ENCODE assay signal across 26 cellular contexts in genomic region chr7:158192956-158193355, GRCh38.
"Had no signal": no experiment of that assay in that cellular context is flagged by ENCODE, and none has a peak within 500 bp of the region (broad histone marks: within the 10 kb centered on the region; RNA-seq: fewer than 3 reads in every experiment).

No MANE protein-coding gene starts in this region.

- H3K27ac ChIP-seq: brain microvascular endothelial cell, coronary artery, dorsolateral prefrontal cortex, WERI-Rb-1 had no signal

- H3K36me3 ChIP-seq: brain microvascular endothelial cell, WERI-Rb-1 had no signal

- H3K4me3 ChIP-seq: coronary artery, dorsolateral prefrontal cortex had no signal

- FAIRE-seq: astrocyte, bronchial epithelial cell, frontal cortex had no signal

- H3K27me3 ChIP-seq: brain microvascular endothelial cell, dorsolateral prefrontal cortex had no signal

- DNase-seq: activated B cell treated with CpG ODN at 0.5 μM for 24 hours; activated CD4-positive, alpha-beta memory T cell treated with anti-CD3 and anti-CD28 coated beads for 36 hours; activated CD4-positive, alpha-beta T cell treated with anti-CD3 and anti-CD28 coated beads for 48 hours; activated CD8-positive, alpha-beta memory T cell treated with anti-CD3 and anti-CD28 coated beads, Interleukin-2, amount 10 ng/mL, durations not matched to agents 7 days and 5 days; activated CD8-positive, alpha-beta memory T cell treated with anti-CD3 and anti-CD28 coated beads, Interleukin-2, amount 50 U/mL, for 4 hours; activated CD8-positive, alpha-beta T cell treated with anti-CD3 and anti-CD28 coated beads, Interleukin-2, amount 10 ng/mL, durations not matched to agents 7 days and 5 days; activated effector memory CD4-positive, alpha-beta T cell treated with anti-CD3 and anti-CD28 coated beads, Interleukin-2, amount 50 U/mL, for 16 hours; activated naive CD4-positive, alpha-beta T cell treated with anti-CD3 and anti-CD28 coated beads for 36 hours; activated naive CD8-positive, alpha-beta T cell treated with anti-CD3 and anti-CD28 coated beads for 36 hours; activated naive CD8-positive, alpha-beta T cell treated with anti-CD3 and anti-CD28 coated beads, Interleukin-2, amount 50 U/mL, for 24 hours; activated T-cell treated with anti-CD3 and anti-CD28 coated beads, Interleukin-2, amount 50 U/mL, for 1 hour; activated T-cell treated with anti-CD3 and anti-CD28 coated beads, Interleukin-2, amount 50 U/mL, for 48 hours; brain microvascular endothelial cell; dorsolateral prefrontal cortex; effector memory CD4-positive, alpha-beta T cell; endodermal cell; foreskin fibroblast; head of caudate nucleus; T-helper 1 cell; T-helper 17 cell; T1000; WERI-Rb-1 had no signal
